Comparison of ENCODE assay signal across 21 cellular contexts in the genomic region with DNA sequence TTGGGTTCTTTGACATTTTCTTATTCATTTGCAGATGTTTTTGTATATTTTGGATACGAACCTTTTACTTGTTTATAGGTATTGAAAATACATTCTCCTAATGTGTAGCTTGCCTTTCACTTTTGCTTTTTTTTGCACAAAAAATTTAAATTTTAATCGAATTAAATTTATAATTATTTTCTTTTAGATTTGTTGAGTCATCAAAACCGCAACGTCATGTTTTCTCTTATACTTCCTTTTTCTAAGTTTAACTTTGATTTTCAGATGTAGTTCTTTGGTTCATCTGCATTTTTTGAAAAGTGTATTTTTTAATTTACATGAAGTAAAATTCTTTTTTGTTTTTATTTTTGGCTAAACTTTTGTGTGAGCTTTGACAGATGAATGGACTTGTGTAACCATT.
DNase-seq lines count a peak whose midpoint lies in the region; ATAC-seq, FAIRE-seq and TF ChIP-seq lines count a peak whose summit lies in the region.
"Had no signal": no experiment of that assay in that cellular context is flagged by ENCODE, and none has a peak within 500 bp of the region (broad histone marks: within the 10 kb centered on the region; RNA-seq: fewer than 3 reads in every experiment).

No MANE protein-coding gene starts in this region.

- DNase-seq in HepG2 (ENCODE audit: low spot score) (no peak), right lobe of liver (no peak), RCC 7860 (ENCODE audit: low spot score) (no peak), kidney (no peak), NCI-H146 treated with DMSO at 0.1 percent for 48 hours (lab: John Stamatoyannopoulos, UW; ENCODE audit: unreplicated experiment) (no peak)
- DNase-seq: ACHN; BE2C; C1 segment of cervical spinal cord; CD4-positive, CD25-positive, alpha-beta regulatory T cell; CD8-positive, alpha-beta memory T cell; COR-L47; DMS 273 treated with DMSO at 0.1 percent for 48 hours; DMS53; DND-41; EL; GOT3; H9 had no signal

- H4K20me1 ChIP-seq in HepG2 (ENCODE audit: insufficient read depth, low read length), result no peaks in the 10 kb centered on the region

- no peak overlapping the region for H3K9ac ChIP-seq in HepG2 (ENCODE audit: insufficient read depth, low read depth, low read length)
- no peak overlapping the region for H3K9ac ChIP-seq in kidney (ENCODE audit: low read length in 2 of 2)

- no peak overlapping the region for H2AFZ ChIP-seq in HepG2 (ENCODE audit: low read length)

- H3K79me2 ChIP-seq in HepG2 (ENCODE audit: insufficient read depth, low read length), result no peaks in the 10 kb centered on the region

- no peaks in the 10 kb centered on the region for H3K27me3 ChIP-seq in HepG2 (ENCODE audit: control insufficient read depth in 1 of 2, insufficient read depth in 2 of 2, low read length in 2 of 2)
- H3K27me3 ChIP-seq in right lobe of liver, result no peaks in the 10 kb centered on the region
- H3K27me3 ChIP-seq: BE2C had no signal

- H3K27ac ChIP-seq in HepG2 (ENCODE audit: extremely low read length, insufficient read depth, low read length) (no peak overlapping the region), right lobe of liver (no peak overlapping the region), kidney (ENCODE audit: low read depth in 2 of 2, low read length in 2 of 2) (no peak overlapping the region)

- in situ Hi-C loops in HepG2 (cut with HindIII; ENCODE audit: extremely low pct_ligation_motif_present, low pct_unique_long_range_greater_than_20kb), result no loop called here

- POLR2A ChIA-PET in HepG2 (lab: Yijun Ruan, JAX), result no interaction called here

- H3K4me3 ChIP-seq in HepG2 (replicated peaks in 1 of 3; ENCODE audit: insufficient read depth in 1 of 3, low read depth in 2 of 3, low read length in 3 of 3) (no peak overlapping the region), right lobe of liver (no peak overlapping the region), kidney (ENCODE audit: low read length in 2 of 2) (no peak overlapping the region)
- H3K4me3 ChIP-seq: GM12878 had no signal

- FAIRE-seq in HepG2 (lab: Jason Lieb, UNC) (no peak), RCC 7860 (lab: Jason Lieb, UNC) (peak; percentile 10), kidney (lab: Jason Lieb, UNC) (peak; percentile 83)
- FAIRE-seq: GM12878, GM19239, HTR-8/SVneo had no signal

- 16% methylated on average over 4 of the region's 4 CpGs for WGBS in HepG2 (ENCODE audit: low lambda C conversion rate)
- 54% methylated on average over 4 of the region's 4 CpGs for WGBS in right lobe of liver (ENCODE audit: insufficient coverage, low coverage, low lambda C conversion rate, missing lambda C conversion rate)

- BruUV-seq in HepG2 (replicated peaks; lab: Mats Ljungman, UMichigan), result no TSS peak

- no peak for TF ChIP-seq CTCF in HepG2 (CRISPR knock-in tag; IDR thresholded peaks at IDR 0.05)
- no peak for TF ChIP-seq CTCF in right lobe of liver (IDR thresholded peaks at IDR 0.05)
- no peak for TF ChIP-seq CTCF in kidney (IDR thresholded peaks at IDR 0.05; ENCODE audit: borderline replicate concordance, extremely low read depth, insufficient read depth)

- H3K4me1 ChIP-seq in HepG2 (ENCODE audit: insufficient read depth, low read length) (no peaks in the 10 kb centered on the region), right lobe of liver (no peaks in the 10 kb centered on the region), kidney (ENCODE audit: control insufficient read depth in 1 of 2, insufficient read depth in 1 of 2, low read depth in 1 of 2, low read length in 2 of 2) (no peaks in the 10 kb centered on the region)

- TF ChIP-seq EP300 in HepG2 (IDR thresholded peaks at IDR 0.05; ENCODE audit: low read depth in 2 of 2, low read length in 2 of 2), result no peak
- TF ChIP-seq EP300 in HepG2 (CRISPR knock-in tag; IDR thresholded peaks at IDR 0.05; ENCODE audit: borderline replicate concordance), result no peak

- intact Hi-C loops in HepG2 (cut with micrococcal nuclease; ENCODE audit: unreplicated experiment) (no loop called here), right lobe of liver (cut with DNase I) (no loop called here), kidney (cut with DNase I) (no loop called here)

- no peaks in the 10 kb centered on the region for H3K9me3 ChIP-seq in HepG2 (ENCODE audit: low read length)
- H3K9me3 ChIP-seq in right lobe of liver, result no peaks in the 10 kb centered on the region
- H3K9me3 ChIP-seq in kidney (ENCODE audit: control insufficient read depth in 1 of 2, low read length in 2 of 2), result no peaks in the 10 kb centered on the region
- H3K9me3 ChIP-seq: BE2C had no signal

- no peak overlapping the region for H3K4me2 ChIP-seq in HepG2 (ENCODE audit: low read depth, low read length)

- TF ChIP-seq POLR2A in HepG2 (IDR thresholded peaks at IDR 0.05; ENCODE audit: insufficient read depth in 1 of 2, low read depth in 2 of 2, low read length in 2 of 2) (no peak), right lobe of liver (IDR thresholded peaks at IDR 0.05) (no peak)

- TF ChIP-seq RAD21 in HepG2 (CRISPR knock-in tag; IDR thresholded peaks at IDR 0.05), result no peak

- ATAC-seq in HepG2 (no peak), right lobe of liver (no peak), GM21390 (IDR thresholded peaks at IDR 0.05; ENCODE audit: unreplicated experiment) (no peak)
- ATAC-seq: GM12878 had no signal

- CTCF ChIA-PET in HepG2 (lab: Yijun Ruan, JAX; ENCODE audit: low intra/inter-chr PET ratio, low total read pairs), result no interaction called here

- no peaks in the 10 kb centered on the region for H3K36me3 ChIP-seq in HepG2 (replicated peaks in 1 of 2; ENCODE audit: control insufficient read depth in 1 of 2, insufficient read depth in 2 of 2, low read length in 2 of 2)
- H3K36me3 ChIP-seq in right lobe of liver, result no peaks in the 10 kb centered on the region
- no peaks in the 10 kb centered on the region for H3K36me3 ChIP-seq in kidney (ENCODE audit: control insufficient read depth in 1 of 2, insufficient read depth in 2 of 2, low read length in 2 of 2)
- H3K36me3 ChIP-seq: BE2C had no signal

TF ChIP-seq in HepG2, 621 proteins besides CTCF, POLR2A, EP300 and RAD21:
- TF ChIP-seq MAFF (IDR thresholded peaks at IDR 0.05; ENCODE audit: low read depth, low read length) (peak; percentile 78), MAFK (conservative IDR thresholded peaks at IDR 0.05 in 1 of 2, IDR thresholded peaks at IDR 0.05 in 1 of 2; ENCODE audit: low read length in 2 of 2) (peak; percentile 59 to 93), KDM2A (CRISPR knock-in tag; IDR thresholded peaks at IDR 0.05; ENCODE audit: borderline replicate concordance, low read depth) (no peak), ZNF550 (CRISPR knock-in tag; IDR thresholded peaks at IDR 0.05; ENCODE audit: borderline replicate concordance) (no peak)
